ENCODE assay signal across 22 cellular contexts in the genomic region with DNA sequence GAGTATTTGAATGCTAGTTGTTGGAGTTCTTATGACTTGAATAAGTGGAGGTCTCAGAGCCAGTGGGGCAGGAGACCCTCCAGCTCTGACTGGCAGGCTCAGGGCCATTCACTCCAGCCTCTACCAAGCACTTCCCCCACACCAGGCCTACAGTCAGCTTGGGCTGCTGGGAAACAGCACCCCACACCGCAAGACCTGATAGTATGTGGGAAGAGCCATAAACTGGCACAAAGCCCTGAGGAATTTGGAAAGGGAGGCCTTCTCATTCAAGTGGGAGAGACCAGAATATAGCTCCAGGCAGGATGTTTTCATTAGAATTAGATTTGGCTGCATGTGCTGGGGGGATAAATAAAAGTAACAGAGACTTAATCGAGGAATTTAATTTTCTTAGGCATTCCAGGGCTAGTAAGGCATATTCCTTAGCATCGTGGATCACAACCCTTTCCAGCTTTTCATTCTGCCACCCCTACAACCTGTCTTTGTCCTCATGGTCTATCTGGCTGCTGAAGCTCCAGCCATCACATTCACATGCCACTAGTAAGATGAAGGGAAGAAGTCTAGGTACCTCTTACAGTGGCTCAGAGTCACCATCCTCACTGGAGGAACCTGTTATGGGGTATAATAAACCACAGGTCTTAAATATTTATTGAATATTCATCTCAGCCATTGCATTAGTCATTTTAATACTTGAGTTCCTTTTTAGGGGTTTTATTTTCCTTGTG. TPM values are rescaled to one million over a fixed set of nuclear protein-coding genes. Genes with fewer than 3 reads are reported as not detected.
"Had no signal": no experiment of that assay in that cellular context is flagged by ENCODE, and none has a peak within 500 bp of the region (broad histone marks: within the 10 kb centered on the region; RNA-seq: fewer than 3 reads in every experiment).

No MANE protein-coding gene starts in this region.

- H3K4me1 ChIP-seq: ascending aorta, body of pancreas had no signal

- H3K27me3 ChIP-seq: ascending aorta, body of pancreas had no signal

- H3K36me3 ChIP-seq: MG63 had no signal

- H3K4me3 ChIP-seq: ascending aorta, body of pancreas, MG63 had no signal

- ATAC-seq: activated CD8-positive, alpha-beta T cell treated with anti-CD3 and anti-CD28 coated beads, Interleukin-2, amount 10 ng/mL, durations not matched to agents 7 days and 5 days; body of pancreas; PC-3 had no signal

- FAIRE-seq: bronchial epithelial cell, RCC 7860 had no signal

- DNase-seq: activated CD4-positive, alpha-beta T cell treated with anti-CD3 and anti-CD28 coated beads for 48 hours; activated CD4-positive, alpha-beta T cell treated with anti-CD3 and anti-CD28 coated beads, Interleukin-2, amount 50 U/mL, for 4 hours; activated CD4-positive, CD25-positive, alpha-beta regulatory T cell treated with anti-CD3 and anti-CD28 coated beads, Interleukin-2, amount 50 U/mL, for 72 hours; activated CD8-positive, alpha-beta memory T cell treated with anti-CD3 and anti-CD28 coated beads, Interleukin-2, amount 50 U/mL, for 48 hours; activated CD8-positive, alpha-beta T cell treated with anti-CD3 and anti-CD28 coated beads, Interleukin-2, amount 10 ng/mL, durations not matched to agents 7 days and 5 days; activated T-cell treated with anti-CD3 and anti-CD28 coated beads, Interleukin-2, amount 50 U/mL, for 1 hour; amniotic stem cell; body of pancreas; central memory CD4-positive, alpha-beta T cell; MG63; MV-4-11; NCI-H1092 treated with DMSO at 0.1 percent for 48 hours; NCI-H1417 treated with DMSO at 0.1 percent for 48 hours; NCI-H1694 treated with DMSO at 0.1 percent for 48 hours; NCI-H2029 treated with DMSO at 0.1 percent for 48 hours; NCI-H510A treated with DMSO at 0.1 percent for 48 hours; NCI-H69; PC-3; SHP77 treated with DMSO at 0.1 percent for 48 hours had no signal

- H3K27ac ChIP-seq: ascending aorta, body of pancreas had no signal

- H3K9me3 ChIP-seq: ascending aorta, body of pancreas, MG63 had no signal

RNA-seq across cellular contexts. Expression of a gene that starts 47.5 kb away (rescaled TPM):
- total RNA-seq: bronchial epithelial cell, PC-3 had no signal
